ENCODE assay signal across 13 cellular contexts in genomic region chr21:35252831-35253230, GRCh38.
DNase-seq lines count a peak whose midpoint lies in the region; ATAC-seq and TF ChIP-seq lines count a peak whose summit lies in the region.
"Had no signal": no experiment of that assay in that cellular context is flagged by ENCODE, and none has a peak within 500 bp of the region (broad histone marks: within the 10 kb centered on the region; RNA-seq: fewer than 3 reads in every experiment).

No MANE protein-coding gene starts in this region.

- H3K4me2 ChIP-seq in OCI-LY3 (ENCODE audit: low read length), result peak overlapping the region; percentile 40

- peaks cover 17 to 22% of the 10 kb centered on the region in 2 donors for H3K9me3 Mint-ChIP-seq in stimulated activated naive CD8-positive, alpha-beta T cell treated with anti-CD3 and anti-CD28 coated beads, Interleukin-15, amount 100 ng/mL, for 72 hours

- no peaks in the 10 kb centered on the region for H3K27me3 ChIP-seq in OCI-LY3 (ENCODE audit: low read depth, low read length)
- H3K27me3 ChIP-seq: uterus had no signal

- TF ChIP-seq CTCF in OCI-LY3 (IDR thresholded peaks at IDR 0.05; ENCODE audit: low read depth, low read length) (no peak), fibroblast of the aortic adventitia (IDR thresholded peaks at IDR 0.05; ENCODE audit: insufficient read depth, low read length) (no peak)

- peaks cover 34% of the 10 kb centered on the region for H3K4me1 ChIP-seq in OCI-LY3 (ENCODE audit: low read length)
- H3K4me1 ChIP-seq: uterus had no signal

- peak in 2 of 3 donors; percentile 15 to 22 for DNase-seq in stimulated activated CD4-positive, alpha-beta T cell treated with anti-CD3 and anti-CD28 coated beads, Interleukin-12 subunit alpha, Interleukin-12 subunit beta, amount 100 ng/mL, for 48 hours (ENCODE audit: low read depth in 2 of 3, low spot score in 1 of 3)
- DNase-seq in stimulated activated CD4-positive, alpha-beta T cell treated with anti-CD3 and anti-CD28 coated beads, Interleukin-2, amount 100 ng/mL, for 48 hours, result no peak
- peak; percentile 30 for DNase-seq in fibroblast of the aortic adventitia (ENCODE audit: low read depth)
- DNase-seq in stimulated activated naive CD8-positive, alpha-beta T cell treated with anti-CD3 and anti-CD28 coated beads, Interleukin-15, amount 100 ng/mL, for 72 hours, result peak; percentile 15 to 61
- DNase-seq in DMS 273 treated with DMSO at 0.1 percent for 48 hours (lab: John Stamatoyannopoulos, UW), result no peak
- no peak for DNase-seq in epidermal melanocyte (ENCODE audit: insufficient read length, low spot score)
- DNase-seq: cortex of kidney; DMS53; NCI-H69; stimulated activated CD8-positive, alpha-beta memory T cell treated with anti-CD3 and anti-CD28 coated beads, Interleukin-4, amount 100 ng/mL, for 48 hours; uterus had no signal

- peaks cover 4% of the 10 kb centered on the region for H3K4me1 Mint-ChIP-seq in stimulated activated naive CD8-positive, alpha-beta T cell treated with anti-CD3 and anti-CD28 coated beads, Interleukin-15, amount 100 ng/mL, for 72 hours

- peak; percentile 97 for ATAC-seq in stimulated activated naive CD8-positive, alpha-beta T cell treated with anti-CD3 and anti-CD28 coated beads, Interleukin-15, amount 100 ng/mL, for 72 hours
- no peak for ATAC-seq in HG03565 (IDR thresholded peaks at IDR 0.05; ENCODE audit: unreplicated experiment)

- no peak overlapping the region for H3K4me3 Mint-ChIP-seq in stimulated activated naive CD8-positive, alpha-beta T cell treated with anti-CD3 and anti-CD28 coated beads, Interleukin-15, amount 100 ng/mL, for 72 hours

- H4K20me1 ChIP-seq in OCI-LY3 (ENCODE audit: insufficient read depth, low read length), result no peaks in the 10 kb centered on the region

- H3K27me3 Mint-ChIP-seq in stimulated activated naive CD8-positive, alpha-beta T cell treated with anti-CD3 and anti-CD28 coated beads, Interleukin-15, amount 100 ng/mL, for 72 hours, result peaks cover 5% of the 10 kb centered on the region

- peaks cover 22% of the 10 kb centered on the region for H3K36me3 ChIP-seq in OCI-LY3 (replicated peaks; ENCODE audit: low read depth, low read length)
- H3K36me3 ChIP-seq: uterus had no signal

- H3K79me2 ChIP-seq in OCI-LY3 (ENCODE audit: low read length), result no peaks in the 10 kb centered on the region

- H2AFZ ChIP-seq in OCI-LY3 (ENCODE audit: low read depth, low read length), result no peak overlapping the region

- peak overlapping the region; percentile 41 for H3K27ac ChIP-seq in OCI-LY3 (ENCODE audit: low read length)
- H3K27ac ChIP-seq: uterus had no signal

- H3K9ac ChIP-seq in OCI-LY3 (ENCODE audit: low read length), result no peak overlapping the region

- H3K4me3 ChIP-seq in OCI-LY3 (ENCODE audit: low read length) (no peak overlapping the region), fibroblast of the aortic adventitia (ENCODE audit: low read depth, low read length) (no peak overlapping the region)
- H3K4me3 ChIP-seq: uterus had no signal

- H3K9me3 ChIP-seq in OCI-LY3 (ENCODE audit: insufficient read depth, low read length), result peaks cover 10% of the 10 kb centered on the region; the same call in 1 of the 2 replicates
- H3K9me3 ChIP-seq: uterus had no signal

- no peak overlapping the region for H3K27ac Mint-ChIP-seq in stimulated activated naive CD8-positive, alpha-beta T cell treated with anti-CD3 and anti-CD28 coated beads, Interleukin-15, amount 100 ng/mL, for 72 hours

Comparison
In these comparisons a context has a peak if more than half of its experiments do, and no peak if none do; other contexts are left out.
1. DNase-seq: peak in stimulated activated CD4-positive, alpha-beta T cell treated with anti-CD3 and anti-CD28 coated beads, Interleukin-12 subunit alpha, Interleukin-12 subunit beta, amount 100 ng/mL, for 48 hours (2 of 3), fibroblast of the aortic adventitia (single experiment) and stimulated activated naive CD8-positive, alpha-beta T cell treated with anti-CD3 and anti-CD28 coated beads, Interleukin-15, amount 100 ng/mL, for 72 hours (2 of 2); none in stimulated activated CD4-positive, alpha-beta T cell treated with anti-CD3 and anti-CD28 coated beads, Interleukin-2, amount 100 ng/mL, for 48 hours (0 of 2), DMS 273 treated with DMSO at 0.1 percent for 48 hours (single experiment) and epidermal melanocyte (single experiment).